Comparison of ENCODE assay signal across 37 cellular contexts in the genomic region with DNA sequence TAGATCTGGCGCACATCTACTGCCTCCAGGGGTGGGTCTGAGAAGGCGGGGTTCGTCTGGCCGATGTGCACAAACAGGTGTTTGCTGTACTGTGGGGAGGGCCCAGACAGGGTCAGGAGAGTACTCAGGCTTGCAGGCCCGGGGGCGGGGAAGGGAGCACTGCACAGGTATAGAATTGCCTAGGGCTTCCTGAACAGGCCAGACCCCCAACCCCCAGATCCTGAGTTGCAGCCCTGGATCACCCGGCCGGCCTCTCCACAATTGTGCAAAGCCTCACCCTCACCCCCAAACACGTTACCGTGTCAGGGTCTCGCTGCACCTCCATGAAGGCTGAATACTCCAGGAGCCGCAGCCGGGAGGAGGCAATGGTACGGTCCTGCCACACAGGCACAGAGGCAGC. TPM values are rescaled to one million over a fixed set of nuclear protein-coding genes. Genes with fewer than 3 reads are reported as not detected.
DNase-seq lines count a peak whose midpoint lies in the region; ATAC-seq, FAIRE-seq and TF ChIP-seq lines count a peak whose summit lies in the region.
"Had no signal": no experiment of that assay in that cellular context is flagged by ENCODE, and none has a peak within 500 bp of the region (broad histone marks: within the 10 kb centered on the region; RNA-seq: fewer than 3 reads in every experiment).

No MANE protein-coding gene starts in this region.

- H3K27ac ChIP-seq in HEK293 (ENCODE audit: extremely low read depth, low read depth, low read length) (no peak overlapping the region), foreskin keratinocyte (no peak overlapping the region), trophoblast cell (ENCODE audit: low read depth, low read length) (no peak overlapping the region)
- H3K27ac ChIP-seq: body of pancreas, C4-2B, esophagus muscularis mucosa, left ventricle myocardium inferior, psoas muscle had no signal

- peaks cover 3% of the 10 kb centered on the region for H3K79me1 ChIP-seq in trophoblast cell (ENCODE audit: low read length)

- POLR2A ChIA-PET in HEK293 (lab: Yijun Ruan, JAX): interaction anchor here (1.0 to 9.5 kb wide), 2 partner anchors 9 to 20 kb away, joined by 4 to 198 read pairs; no protein-coding TSS in a partner anchor

- no peak overlapping the region for H2BK5ac ChIP-seq in trophoblast cell (ENCODE audit: low read depth, low read length, poor library complexity)

- H3K18ac ChIP-seq in trophoblast cell (ENCODE audit: low read length): peak overlapping the region; percentile 11

- H2BK120ac ChIP-seq in trophoblast cell (ENCODE audit: insufficient read depth, low read length, poor library complexity): no peak overlapping the region

- no peaks in the 10 kb centered on the region for H3K27me3 ChIP-seq in foreskin keratinocyte
- no peaks in the 10 kb centered on the region for H3K27me3 ChIP-seq in trophoblast cell (ENCODE audit: insufficient read depth, low read length)
- H3K27me3 ChIP-seq: body of pancreas, esophagus muscularis mucosa, sigmoid colon had no signal

- no peaks in the 10 kb centered on the region for H3K4me1 ChIP-seq in HEK293 (ENCODE audit: control insufficient read depth, insufficient read depth, low read length)
- H3K4me1 ChIP-seq in foreskin keratinocyte: no peaks in the 10 kb centered on the region
- peaks cover 4% of the 10 kb centered on the region in 2 experiments for H3K4me1 ChIP-seq in trophoblast cell (ENCODE audit: control insufficient read depth in 1 of 2, insufficient read depth in 2 of 2, low read length in 2 of 2)

- H3K9ac ChIP-seq in trophoblast cell (ENCODE audit: low read length): no peak overlapping the region

- no peak overlapping the region for H3K4me3 ChIP-seq in HEK293 (ENCODE audit: low read depth, low read length)
- H3K4me3 ChIP-seq in trophoblast cell (ENCODE audit: low read depth, low read length): no peak overlapping the region
- H3K4me3 ChIP-seq: body of pancreas, esophagus muscularis mucosa, left ventricle myocardium inferior, psoas muscle, sigmoid colon had no signal

- WGBS in trophoblast cell (ENCODE audit: extremely low coverage, insufficient coverage, insufficient read length): no CpG with 5 or more reads among the region's 14 CpGs

- H3K9me3 ChIP-seq in HEK293 (ENCODE audit: control insufficient read depth, insufficient read depth, low read depth, low read length) (no peaks in the 10 kb centered on the region), trophoblast cell (ENCODE audit: insufficient read depth, low read depth, low read length) (peaks cover 2% of the 10 kb centered on the region)
- H3K9me3 ChIP-seq: body of pancreas, esophagus muscularis mucosa, left ventricle myocardium inferior, psoas muscle, sigmoid colon had no signal

- ATAC-seq in foreskin keratinocyte: peak; percentile 5
- ATAC-seq in GM19395 (IDR thresholded peaks at IDR 0.05; ENCODE audit: unreplicated experiment): no peak
- ATAC-seq: activated CD4-positive, CD25-positive, alpha-beta regulatory T cell treated with anti-CD3 and anti-CD28 coated beads, Interleukin-2, amount 50 U/mL, for 24 hours; activated CD8-positive, alpha-beta memory T cell treated with anti-CD3 and anti-CD28 coated beads, Interleukin-2, amount 10 ng/mL, durations not matched to agents 7 days and 5 days; PC-3; psoas muscle; T-helper 17 cell had no signal

- H2AK5ac ChIP-seq in trophoblast cell (ENCODE audit: low read length): no peak overlapping the region

- DNase-seq in activated T-cell treated with anti-CD3 and anti-CD28 coated beads, Interleukin-2, amount 50 U/mL, for 24 hours: no peak
- DNase-seq in activated T-cell treated with anti-CD3 and anti-CD28 coated beads, Interleukin-2, amount 50 U/mL, for 1 hour: no peak
- no peak for DNase-seq in foreskin keratinocyte
- DNase-seq in trophoblast cell: no peak
- no peak for DNase-seq in GM19238 (ENCODE audit: insufficient read length, low spot score)
- DNase-seq in GM12891 (ENCODE audit: insufficient read length, low spot score): no peak
- DNase-seq: activated CD4-positive, alpha-beta T cell treated with anti-CD3 and anti-CD28 coated beads, Interleukin-2, amount 50 U/mL, for 4 hours; activated CD8-positive, alpha-beta memory T cell treated with anti-CD3 and anti-CD28 coated beads, Interleukin-2, amount 10 ng/mL, durations not matched to agents 7 days and 5 days; activated naive CD4-positive, alpha-beta T cell treated with anti-CD3 and anti-CD28 coated beads, Interleukin-2, amount 10 ng/mL, durations not matched to agents 7 days and 5 days; body of pancreas; foreskin fibroblast; head of caudate nucleus; left ventricle myocardium inferior; mesendoderm; NCI-H1105; NCI-H187; NCI-H2171 treated with DMSO at 0.1 percent for 48 hours; NCI-H524; NK-92 treated with Interleukin-12 subunit alpha and Interleukin-12 subunit beta, amount 100 ng/mL, for 24 hours; PC-3; Right ventricle myocardium superior; sigmoid colon; stimulated activated CD4-positive, alpha-beta T cell treated with anti-CD3 and anti-CD28 coated beads, Interleukin-12 subunit alpha, Interleukin-12 subunit beta, amount 100 ng/mL, for 4 hours; stimulated activated naive B cell treated with anti-CD40 and anti-IgM and Interleukin-4, amounts not matched to agents 10 μg/mL and 1 μg/mL and 100 μg/mL, for 72 hours; T-helper 17 cell had no signal

- no peak overlapping the region for H3K4ac ChIP-seq in trophoblast cell (ENCODE audit: low read depth, low read length)

- H3K4me1 Mint-ChIP-seq in activated T-cell treated with anti-CD3 and anti-CD28 coated beads, Interleukin-2, amount 50 U/mL, for 24 hours (ENCODE audit: low read depth): peaks cover 16% of the 10 kb centered on the region

- CTCF ChIA-PET in HEK293 (lab: Yijun Ruan, JAX): interaction anchor here (0.8 kb wide), 1 partner anchor 134 kb away, joined by 3 read pairs; the partner anchor contains the start of gene PPARD

- TF ChIP-seq POLR2A in GM12891 (IDR thresholded peaks at IDR 0.05; ENCODE audit: low read depth, low read length): no peak

- H3K36me3 ChIP-seq in HEK293 (ENCODE audit: control insufficient read depth in 2 of 2, insufficient read depth in 1 of 2, low read length in 2 of 2) (peaks cover 3 to 62% of the 10 kb centered on the region in 2 experiments; a peak in 2 of 3 replicates), trophoblast cell (ENCODE audit: control insufficient read depth in 1 of 2, insufficient read depth in 2 of 2, low read length in 2 of 2) (peaks cover 81 to 86% of the 10 kb centered on the region in 2 experiments)

- TF ChIP-seq CTCF in HEK293 (tag by site-specific recombination; IDR thresholded peaks at IDR 0.05) (no peak), foreskin keratinocyte (conservative IDR thresholded peaks at IDR 0.05) (no peak)

- H2AFZ ChIP-seq in trophoblast cell (ENCODE audit: insufficient read depth, low read length, poor library complexity): no peak overlapping the region

- no peak overlapping the region for H3K23ac ChIP-seq in trophoblast cell (ENCODE audit: low read length)

- peak overlapping the region; percentile 80 for H3K27ac Mint-ChIP-seq in activated T-cell treated with anti-CD3 and anti-CD28 coated beads, Interleukin-2, amount 50 U/mL, for 24 hours
- H3K27ac Mint-ChIP-seq: activated CD8-positive, alpha-beta memory T cell treated with anti-CD3 and anti-CD28 coated beads, Interleukin-2, amount 10 ng/mL, durations not matched to agents 7 days and 5 days; activated naive CD4-positive, alpha-beta T cell treated with anti-CD3 and anti-CD28 coated beads, Interleukin-2, amount 10 ng/mL, durations not matched to agents 7 days and 5 days; T-helper 17 cell had no signal

- H3K9me3 Mint-ChIP-seq in activated T-cell treated with anti-CD3 and anti-CD28 coated beads, Interleukin-2, amount 50 U/mL, for 24 hours: no peaks in the 10 kb centered on the region
- H3K9me3 Mint-ChIP-seq: activated naive CD4-positive, alpha-beta T cell treated with anti-CD3 and anti-CD28 coated beads, Interleukin-2, amount 10 ng/mL, durations not matched to agents 7 days and 5 days; activated T-helper 1 cell treated with anti-CD3 and anti-CD28 coated beads, Interleukin-12 subunit alpha, Interleukin-12 subunit beta, Interleukin-2, Interleukin-4 antibody, amounts not matched to agents 30 ng/mL and 10 ng/mL and 1 ng/mL, durations not matched to agents 14 hours and 24 hours and 36 hours; central memory CD8-positive, alpha-beta T cell; stimulated activated naive B cell treated with anti-CD40 and anti-IgM and Interleukin-4, amounts not matched to agents 10 μg/mL and 1 μg/mL and 100 μg/mL, for 72 hours had no signal

- no peak overlapping the region for H2BK12ac ChIP-seq in trophoblast cell (ENCODE audit: low read length)

- H3K4me2 ChIP-seq in trophoblast cell (ENCODE audit: low read length): no peak overlapping the region

- no peak overlapping the region for H4K91ac ChIP-seq in trophoblast cell (ENCODE audit: low read depth, low read length)

- no peak for FAIRE-seq in GM12891 (lab: Jason Lieb, UNC)
- FAIRE-seq: islet of Langerhans, urothelium cell line had no signal

- H4K8ac ChIP-seq in trophoblast cell (ENCODE audit: low read depth, low read length): no peak overlapping the region

- no peak overlapping the region for H3K14ac ChIP-seq in trophoblast cell (ENCODE audit: low read length)

- H3K27me3 Mint-ChIP-seq in activated T-cell treated with anti-CD3 and anti-CD28 coated beads, Interleukin-2, amount 50 U/mL, for 24 hours: no peaks in the 10 kb centered on the region
- H3K27me3 Mint-ChIP-seq: activated CD8-positive, alpha-beta memory T cell treated with anti-CD3 and anti-CD28 coated beads, Interleukin-2, amount 10 ng/mL, durations not matched to agents 7 days and 5 days; central memory CD8-positive, alpha-beta T cell; stimulated activated naive B cell treated with anti-CD40 and anti-IgM and Interleukin-4, amounts not matched to agents 10 μg/mL and 1 μg/mL and 100 μg/mL, for 72 hours; T-helper 17 cell had no signal

- no peak overlapping the region for H4K12ac ChIP-seq in trophoblast cell (ENCODE audit: low read depth, low read length)

- H3K4me3 Mint-ChIP-seq in activated T-cell treated with anti-CD3 and anti-CD28 coated beads, Interleukin-2, amount 50 U/mL, for 24 hours: peak overlapping the region; percentile 33
- H3K4me3 Mint-ChIP-seq: activated CD8-positive, alpha-beta memory T cell treated with anti-CD3 and anti-CD28 coated beads, Interleukin-2, amount 10 ng/mL, durations not matched to agents 7 days and 5 days; activated naive CD4-positive, alpha-beta T cell treated with anti-CD3 and anti-CD28 coated beads, Interleukin-2, amount 10 ng/mL, durations not matched to agents 7 days and 5 days; activated T-helper 1 cell treated with anti-CD3 and anti-CD28 coated beads, Interleukin-12 subunit alpha, Interleukin-12 subunit beta, Interleukin-2, Interleukin-4 antibody, amounts not matched to agents 30 ng/mL and 10 ng/mL and 1 ng/mL, durations not matched to agents 14 hours and 24 hours and 36 hours; central memory CD8-positive, alpha-beta T cell; stimulated activated naive B cell treated with anti-CD40 and anti-IgM and Interleukin-4, amounts not matched to agents 10 μg/mL and 1 μg/mL and 100 μg/mL, for 72 hours; T-helper 17 cell had no signal

- peaks cover 40% of the 10 kb centered on the region for H3K36me3 Mint-ChIP-seq in activated T-cell treated with anti-CD3 and anti-CD28 coated beads, Interleukin-2, amount 50 U/mL, for 24 hours (ENCODE audit: low read depth)

- no peaks in the 10 kb centered on the region for H3K79me2 ChIP-seq in trophoblast cell (ENCODE audit: control insufficient read depth, insufficient read depth, low read length, poor library complexity)

RNA-seq across cellular contexts. Expression of gene RPL10A, which starts 7.8 kb away (rescaled TPM):
- total RNA-seq in foreskin keratinocyte: 1,635 and 1,748 TPM in 2 replicates
- 2,218 and 2,342 TPM in 2 replicates for polyA plus RNA-seq in foreskin keratinocyte
- 1,387 and 1,493 TPM in 2 replicates for polyA plus RNA-seq in trophoblast cell (2013)
- polyA plus RNA-seq in GM12891 (2012; ENCODE audit: low read depth, missing spikeins): 3,836 TPM

RNA-seq across cellular contexts. Expression of gene TEAD3, which starts 20.9 kb away (rescaled TPM):
- total RNA-seq in foreskin keratinocyte: 14.0 and 14.9 TPM in 2 replicates
- polyA plus RNA-seq in foreskin keratinocyte: 17.1 and 17.2 TPM in 2 replicates
- polyA plus RNA-seq in trophoblast cell (2013): 196 and 208 TPM in 2 replicates
- 0.06 TPM for polyA plus RNA-seq in GM12891 (2012; ENCODE audit: low read depth, missing spikeins)

RNA-seq across cellular contexts. Expression of gene FANCE, which starts 23.9 kb away (rescaled TPM):
- total RNA-seq in foreskin keratinocyte: 14.0 and 14.5 TPM in 2 replicates
- polyA plus RNA-seq in foreskin keratinocyte: 10.6 and 11.7 TPM in 2 replicates
- polyA plus RNA-seq in trophoblast cell (2013): 11.4 and 11.5 TPM in 2 replicates
- 3.6 TPM for polyA plus RNA-seq in GM12891 (2012; ENCODE audit: low read depth, missing spikeins)

RNA-seq across cellular contexts. Expression of gene TULP1, which starts 36.7 kb away (rescaled TPM):
- not detected in 2 replicates for total RNA-seq in foreskin keratinocyte
- polyA plus RNA-seq in foreskin keratinocyte: not detected in 2 replicates
- 0.82 and 1.4 TPM in 2 replicates for polyA plus RNA-seq in trophoblast cell (2013)
- not detected for polyA plus RNA-seq in GM12891 (2012; ENCODE audit: low read depth, missing spikeins)
- total RNA-seq: A172; activated CD8-positive, alpha-beta memory T cell treated with anti-CD3 and anti-CD28 coated beads, Interleukin-2, amount 10 ng/mL, durations not matched to agents 7 days and 5 days; activated T-helper 1 cell treated with anti-CD3 and anti-CD28 coated beads, Interleukin-12 subunit alpha, Interleukin-12 subunit beta, Interleukin-2, Interleukin-4 antibody, amounts not matched to agents 30 ng/mL and 10 ng/mL and 1 ng/mL, durations not matched to agents 14 hours and 24 hours and 36 hours; body of pancreas; left ventricle myocardium inferior; M059J; PC-3; psoas muscle; Right ventricle myocardium superior; sigmoid colon; T-helper 17 cell had no signal
- polyA plus RNA-seq: sigmoid colon had no signal
